ENCODE assay signal across 16 cellular contexts in the genomic region with DNA sequence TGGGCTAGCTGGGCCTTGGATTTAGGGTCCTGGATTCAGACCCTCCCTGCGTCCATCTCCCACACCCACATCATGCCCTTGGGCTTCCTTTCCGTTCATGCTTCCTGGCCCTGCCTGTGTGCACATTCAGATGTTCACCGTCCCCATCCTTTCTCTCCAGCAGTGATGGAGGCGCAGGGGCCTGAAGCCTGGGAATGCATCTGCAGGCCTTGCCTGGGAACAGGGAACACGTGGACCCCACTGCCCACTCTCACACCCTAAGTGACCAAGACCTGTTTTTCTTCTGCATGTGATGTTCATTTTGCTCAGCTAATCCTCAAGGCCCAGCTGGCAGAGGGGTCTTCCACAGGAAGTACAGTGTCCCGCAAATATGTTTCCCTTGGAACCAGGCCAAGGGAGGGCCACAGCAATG.
DNase-seq lines count a peak whose midpoint lies in the region; ATAC-seq and TF ChIP-seq lines count a peak whose summit lies in the region.
"Had no signal": no experiment of that assay in that cellular context is flagged by ENCODE, and none has a peak within 500 bp of the region (broad histone marks: within the 10 kb centered on the region; RNA-seq: fewer than 3 reads in every experiment).

No MANE protein-coding gene starts in this region.

- peak overlapping the region; percentile 26 for H3K18ac ChIP-seq in trophoblast cell (ENCODE audit: low read length)

- intact Hi-C loops in upper lobe of right lung (cut with DNase I), result no loop called here

- H3K14ac ChIP-seq in trophoblast cell (ENCODE audit: low read length), result peak overlapping the region; percentile 55

- TF ChIP-seq POLR2A in erythroblast (IDR thresholded peaks at IDR 0.05; ENCODE audit: low read length), result no peak

- DNase-seq in AG04450 (ENCODE audit: low read depth, low spot score), result no peak
- DNase-seq in M059J (ENCODE audit: low read depth), result peak; percentile 36
- peak; percentile 51 for DNase-seq in dermis blood vessel endothelial cell
- no peak for DNase-seq in trophoblast cell
- DNase-seq in COR-L47 (lab: John Stamatoyannopoulos, UW), result no peak
- DNase-seq in erythroblast (lab: John Stamatoyannopoulos, UW), result no peak
- no peak for DNase-seq in mucosa of gallbladder (ENCODE audit: low spot score)
- DNase-seq in upper lobe of right lung, result no peak
- DNase-seq: activated B cell treated with CpG ODN at 0.5 μM for 24 hours; activated naive CD8-positive, alpha-beta T cell treated with anti-CD3 and anti-CD28 coated beads, Interleukin-2, amount 10 ng/mL, durations not matched to agents 7 days and 5 days; activated T-cell treated with anti-CD3 and anti-CD28 coated beads, Interleukin-2, amount 50 U/mL, for 1 hour; C1 segment of cervical spinal cord; DND-41; NCI-H2171 treated with DMSO at 0.1 percent for 48 hours; stimulated activated CD4-positive, alpha-beta T cell treated with anti-CD3 and anti-CD28 coated beads, Interleukin-15, amount 100 ng/mL, for 24 hours had no signal

- POLR2A ChIA-PET in AG04450 (lab: Yijun Ruan, JAX), result interaction anchor here (0.6 to 2.5 kb wide), 4 partner anchors 34 to 234 kb away, joined by 3 to 14 read pairs (median 4); no protein-coding TSS in a partner anchor

- peak overlapping the region; percentile 98 for H3K27ac ChIP-seq in AG04450 (ENCODE audit: low read depth, low read length)
- peak overlapping the region; percentile 21 for H3K27ac ChIP-seq in trophoblast cell (ENCODE audit: low read depth, low read length)
- H3K27ac ChIP-seq in upper lobe of right lung, result no peak overlapping the region

- H4K12ac ChIP-seq in trophoblast cell (ENCODE audit: low read depth, low read length), result no peak overlapping the region

- peak overlapping the region; percentile 20 for H2AK5ac ChIP-seq in trophoblast cell (ENCODE audit: low read length)

- peaks cover 29% of the 10 kb centered on the region for H3K79me1 ChIP-seq in trophoblast cell (ENCODE audit: low read length)

- CTCF ChIA-PET in AG04450 (lab: Charles Lee), result interaction anchor here (1.3 to 10.9 kb wide), 2 partner anchors 239 to 436 kb away, joined by 3 to 205 read pairs; no protein-coding TSS in a partner anchor

- no peaks in the 10 kb centered on the region for H3K27me3 ChIP-seq in AG04450 (ENCODE audit: control insufficient read depth, insufficient read depth, low read length)
- H3K27me3 ChIP-seq in trophoblast cell (ENCODE audit: insufficient read depth, low read length), result no peaks in the 10 kb centered on the region
- no peaks in the 10 kb centered on the region for H3K27me3 ChIP-seq in upper lobe of right lung

- WGBS in trophoblast cell (ENCODE audit: extremely low coverage, insufficient coverage, insufficient read length), result no CpG with 5 or more reads among the region's 6 CpGs

- H4K8ac ChIP-seq in trophoblast cell (ENCODE audit: low read depth, low read length), result peak overlapping the region; percentile 25

- H3K9ac ChIP-seq in trophoblast cell (ENCODE audit: low read length), result no peak overlapping the region

- H3K36me3 ChIP-seq in trophoblast cell (ENCODE audit: control insufficient read depth in 1 of 2, insufficient read depth in 2 of 2, low read length in 2 of 2), result no peaks in the 10 kb centered on the region
- H3K36me3 ChIP-seq in upper lobe of right lung, result no peaks in the 10 kb centered on the region

- ATAC-seq in upper lobe of right lung, result no peak
- ATAC-seq: GM12878 had no signal

- peak overlapping the region; percentile 10 for H2BK120ac ChIP-seq in trophoblast cell (ENCODE audit: insufficient read depth, low read length, poor library complexity)

- H3K9me3 ChIP-seq in AG04450 (ENCODE audit: control insufficient read depth, insufficient read depth, low read length), result no peaks in the 10 kb centered on the region; the same call in 1 of the 2 replicates
- no peaks in the 10 kb centered on the region for H3K9me3 ChIP-seq in trophoblast cell (ENCODE audit: insufficient read depth, low read depth, low read length)
- no peaks in the 10 kb centered on the region for H3K9me3 ChIP-seq in upper lobe of right lung

- H3K4me3 ChIP-seq in AG04450 (ENCODE audit: low read depth, low read length) (peak overlapping the region; percentile 20; the same call in 1 of the 2 replicates), trophoblast cell (ENCODE audit: low read depth, low read length) (no peak overlapping the region), upper lobe of right lung (no peak overlapping the region)
- H3K4me3 ChIP-seq: GM12878 had no signal

- H4K91ac ChIP-seq in trophoblast cell (ENCODE audit: low read depth, low read length), result peak overlapping the region; percentile 68

- H3K4me1 ChIP-seq in trophoblast cell (ENCODE audit: control insufficient read depth in 1 of 2, insufficient read depth in 2 of 2, low read length in 2 of 2) (peaks cover 27 to 29% of the 10 kb centered on the region in 2 experiments), upper lobe of right lung (peaks cover 7% of the 10 kb centered on the region)

- no peak overlapping the region for H3K4ac ChIP-seq in trophoblast cell (ENCODE audit: low read depth, low read length)

- no peak overlapping the region for H2AFZ ChIP-seq in trophoblast cell (ENCODE audit: insufficient read depth, low read length, poor library complexity)

- H2BK5ac ChIP-seq in trophoblast cell (ENCODE audit: low read depth, low read length, poor library complexity), result no peak overlapping the region

- no peak for TF ChIP-seq CTCF in AG04450 (IDR thresholded peaks at IDR 0.05; ENCODE audit: low read depth, low read length)
- no peak for TF ChIP-seq CTCF in upper lobe of right lung (IDR thresholded peaks at IDR 0.05)

- H2BK12ac ChIP-seq in trophoblast cell (ENCODE audit: low read length), result peak overlapping the region; percentile 68

- H3K79me2 ChIP-seq in trophoblast cell (ENCODE audit: control insufficient read depth, insufficient read depth, low read length, poor library complexity), result no peaks in the 10 kb centered on the region

- H3K23ac ChIP-seq in trophoblast cell (ENCODE audit: low read length), result no peak overlapping the region

- H3K4me2 ChIP-seq in trophoblast cell (ENCODE audit: low read length), result no peak overlapping the region

Comparison
In these comparisons a context has a peak if more than half of its experiments do, and no peak if none do; other contexts are left out.
1. DNase-seq: peak in M059J (single experiment) and dermis blood vessel endothelial cell (single experiment); none in AG04450 (single experiment), trophoblast cell (0 of 2), COR-L47 (single experiment), erythroblast (0 of 2), mucosa of gallbladder (single experiment) and upper lobe of right lung (single experiment).